ENCODE assay signal across 16 cellular contexts in the genomic region with DNA sequence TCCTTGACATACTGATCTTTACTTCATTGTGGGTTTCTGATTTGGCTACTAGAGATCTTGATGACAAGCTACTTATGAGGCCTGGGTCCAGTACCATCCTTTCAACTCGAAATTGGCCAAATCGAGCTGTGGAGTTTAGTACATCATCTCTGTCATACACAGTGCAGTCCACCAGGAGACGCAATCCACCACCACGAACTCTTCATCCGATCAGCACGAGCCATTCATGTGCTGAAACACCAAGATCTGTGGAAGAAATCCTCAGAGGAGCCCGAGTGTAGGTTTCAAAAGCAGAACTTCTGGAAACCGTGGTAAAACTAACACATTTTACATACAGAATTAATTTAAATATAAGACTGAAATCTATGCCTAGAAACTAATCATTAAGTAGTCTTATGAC. TPM values are rescaled to one million over a fixed set of nuclear protein-coding genes. Genes with fewer than 3 reads are reported as not detected.
DNase-seq lines count a peak whose midpoint lies in the region; TF ChIP-seq lines count a peak whose summit lies in the region.
"Had no signal": no experiment of that assay in that cellular context is flagged by ENCODE, and none has a peak within 500 bp of the region (broad histone marks: within the 10 kb centered on the region; RNA-seq: fewer than 3 reads in every experiment).

No MANE protein-coding gene starts in this region.

- no peaks in the 10 kb centered on the region for H3K9me3 ChIP-seq in vagina
- H3K9me3 ChIP-seq: BLaER1, esophagus squamous epithelium, upper lobe of left lung had no signal

- TF ChIP-seq POLR2A in vagina (IDR thresholded peaks at IDR 0.05), result no peak

- no peaks in the 10 kb centered on the region for H3K4me1 Mint-ChIP-seq in activated naive CD4-positive, alpha-beta T cell treated with anti-CD3 and anti-CD28 coated beads for 36 hours (ENCODE audit: low read depth)
- H3K4me1 Mint-ChIP-seq in chondrocyte (ENCODE audit: low read depth) (peaks cover 4% of the 10 kb centered on the region), progenitor cell of endocrine pancreas (ENCODE audit: low read depth) (no peaks in the 10 kb centered on the region)
- H3K4me1 Mint-ChIP-seq: activated B cell treated with CpG ODN at 0.5 μM for 24 hours; activated T-helper 17 cell treated with anti-CD3 and anti-CD28 coated beads, Interleukin-2, amount 50 U/mL, for 72 hours had no signal

- H3K36me3 ChIP-seq in vagina, result peaks cover 0 to 39% of the 10 kb centered on the region in 2 donors

- peak overlapping the region; percentile 5 for H3K27ac Mint-ChIP-seq in activated naive CD4-positive, alpha-beta T cell treated with anti-CD3 and anti-CD28 coated beads for 36 hours
- H3K27ac Mint-ChIP-seq in chondrocyte (ENCODE audit: unreplicated experiment) (no peak overlapping the region), progenitor cell of endocrine pancreas (no peak overlapping the region)
- H3K27ac Mint-ChIP-seq: activated B cell treated with CpG ODN at 0.5 μM for 24 hours; activated T-helper 17 cell treated with anti-CD3 and anti-CD28 coated beads, Interleukin-2, amount 50 U/mL, for 72 hours had no signal

- intact Hi-C loops in activated naive CD4-positive, alpha-beta T cell treated with anti-CD3 and anti-CD28 coated beads for 36 hours (cut with micrococcal nuclease), result no loop called here
- intact Hi-C loops in vagina (cut with DNase I), result no loop called here

- TF ChIP-seq CTCF in chondrocyte (IDR thresholded peaks at IDR 0.05), result peak; percentile 32
- TF ChIP-seq CTCF in progenitor cell of endocrine pancreas (IDR thresholded peaks at IDR 0.05; ENCODE audit: unreplicated experiment), result peak; percentile 39
- TF ChIP-seq CTCF in vagina (IDR thresholded peaks at IDR 0.05), result no peak

- H3K27ac ChIP-seq in vagina, result no peak overlapping the region
- H3K27ac ChIP-seq: BLaER1, esophagus squamous epithelium, upper lobe of left lung had no signal

- H3K4me3 Mint-ChIP-seq in activated naive CD4-positive, alpha-beta T cell treated with anti-CD3 and anti-CD28 coated beads for 36 hours, result no peak overlapping the region
- H3K4me3 Mint-ChIP-seq in chondrocyte (ENCODE audit: unreplicated experiment) (no peak overlapping the region), progenitor cell of endocrine pancreas (ENCODE audit: low read depth) (no peak overlapping the region)
- H3K4me3 Mint-ChIP-seq: activated B cell treated with CpG ODN at 0.5 μM for 24 hours; activated T-helper 17 cell treated with anti-CD3 and anti-CD28 coated beads, Interleukin-2, amount 50 U/mL, for 72 hours; naive thymus-derived CD4-positive, alpha-beta T cell had no signal

- no peak for DNase-seq in activated naive CD4-positive, alpha-beta T cell treated with anti-CD3 and anti-CD28 coated beads for 36 hours
- no peak for DNase-seq in activated naive CD4-positive, alpha-beta T cell treated with Interleukin-2 at 50 U/mL for 16 hours
- DNase-seq in NAMALWA (ENCODE audit: low spot score), result peak; percentile 8
- no peak for DNase-seq in chondrocyte (ENCODE audit: low spot score)
- no peak for DNase-seq in progenitor cell of endocrine pancreas (ENCODE audit: low spot score, unreplicated experiment)
- DNase-seq in AG08396 (ENCODE audit: low spot score), result no peak
- DNase-seq in vagina (ENCODE audit: extremely low spot score in 2 of 2), result no peak
- no peak for DNase-seq in NCI-H748 (lab: John Stamatoyannopoulos, UW; ENCODE audit: unreplicated experiment)
- DNase-seq: activated B cell treated with CpG ODN at 0.5 μM for 24 hours; esophagus squamous epithelium; Karpas-422; naive thymus-derived CD4-positive, alpha-beta T cell; NCI-H446; upper lobe of left lung had no signal

- no peaks in the 10 kb centered on the region for H3K4me1 ChIP-seq in vagina
- H3K4me1 ChIP-seq: BLaER1, esophagus squamous epithelium had no signal

- H3K27me3 Mint-ChIP-seq in activated naive CD4-positive, alpha-beta T cell treated with anti-CD3 and anti-CD28 coated beads for 36 hours (ENCODE audit: low read depth), result no peaks in the 10 kb centered on the region
- H3K27me3 Mint-ChIP-seq in chondrocyte (ENCODE audit: low read depth) (no peaks in the 10 kb centered on the region), progenitor cell of endocrine pancreas (no peaks in the 10 kb centered on the region)
- H3K27me3 Mint-ChIP-seq: activated B cell treated with CpG ODN at 0.5 μM for 24 hours; activated T-helper 17 cell treated with anti-CD3 and anti-CD28 coated beads, Interleukin-2, amount 50 U/mL, for 72 hours; naive thymus-derived CD4-positive, alpha-beta T cell had no signal

- CTCF ChIA-PET in activated naive CD4-positive, alpha-beta T cell treated with anti-CD3 and anti-CD28 coated beads for 36 hours (lab: Charles Lee), result interaction anchor here (0.7 kb wide), 1 partner anchor 14 kb away, joined by 3 read pairs; a partner anchor contains a TSS

- no peaks in the 10 kb centered on the region for H3K27me3 ChIP-seq in vagina
- H3K27me3 ChIP-seq: BLaER1, esophagus squamous epithelium, upper lobe of left lung had no signal

- no peaks in the 10 kb centered on the region for H3K9me3 Mint-ChIP-seq in activated naive CD4-positive, alpha-beta T cell treated with anti-CD3 and anti-CD28 coated beads for 36 hours
- no peaks in the 10 kb centered on the region for H3K9me3 Mint-ChIP-seq in chondrocyte (ENCODE audit: low read depth)
- no peaks in the 10 kb centered on the region for H3K9me3 Mint-ChIP-seq in progenitor cell of endocrine pancreas (ENCODE audit: low read depth)
- H3K9me3 Mint-ChIP-seq: activated B cell treated with CpG ODN at 0.5 μM for 24 hours; activated T-helper 17 cell treated with anti-CD3 and anti-CD28 coated beads, Interleukin-2, amount 50 U/mL, for 72 hours; naive thymus-derived CD4-positive, alpha-beta T cell had no signal

- H3K4me3 ChIP-seq in vagina, result no peak overlapping the region
- H3K4me3 ChIP-seq: BLaER1, esophagus squamous epithelium, upper lobe of left lung had no signal

- peaks cover 17% of the 10 kb centered on the region for H3K36me3 Mint-ChIP-seq in activated naive CD4-positive, alpha-beta T cell treated with anti-CD3 and anti-CD28 coated beads for 36 hours (ENCODE audit: low read depth)
- peaks cover 16% of the 10 kb centered on the region for H3K36me3 Mint-ChIP-seq in chondrocyte (ENCODE audit: low read depth)
- peaks cover 12% of the 10 kb centered on the region for H3K36me3 Mint-ChIP-seq in progenitor cell of endocrine pancreas (ENCODE audit: insufficient read depth)

RNA-seq across cellular contexts. Expression of a gene that starts 14.2 kb away (rescaled TPM):
- total RNA-seq in activated naive CD4-positive, alpha-beta T cell treated with anti-CD3 and anti-CD28 coated beads for 36 hours, result 10 to 100 TPM; 55.2 to 57.2 TPM
- total RNA-seq in chondrocyte (17.1 to 27.3 TPM (median 17.6 TPM) in 3 replicates), progenitor cell of endocrine pancreas (46.8 and 47.1 TPM in 2 replicates), vagina (16.2 TPM)

RNA-seq across cellular contexts. Expression of a gene that starts 19.6 kb away (rescaled TPM):
- 100 to 1,000 TPM; 140 to 145 TPM for total RNA-seq in activated naive CD4-positive, alpha-beta T cell treated with anti-CD3 and anti-CD28 coated beads for 36 hours
- total RNA-seq in chondrocyte (63.3 to 84.6 TPM (median 66.7 TPM) in 3 replicates), progenitor cell of endocrine pancreas (84.7 and 86.3 TPM in 2 replicates), vagina (31.9 TPM)

Comparison
In these comparisons a context has a peak if more than half of its experiments do, and no peak if none do; other contexts are left out.
1. CTCF ChIP-seq: peak in chondrocyte (single experiment) and progenitor cell of endocrine pancreas (single experiment); none in vagina (0 of 3).